In genomic region chr16:87407511-87408112, GRCh38 we compare ENCODE assay signal across 1 cellular context.
TF ChIP-seq lines count a peak whose summit lies in the region.

No MANE protein-coding gene starts in this region.

TF ChIP-seq in HepG2, 621 proteins besides CTCF, POLR2A, EP300 and RAD21:
- TF ChIP-seq ETS1 (CRISPR knock-in tag; IDR thresholded peaks at IDR 0.05) (no peak), ZBTB38 (CRISPR knock-in tag; IDR thresholded peaks at IDR 0.05) (peak; percentile 78), POLR2AphosphoS2 (IDR thresholded peaks at IDR 0.05; ENCODE audit: low read depth, low read length) (peak; percentile 52; the same call in 1 of the 2 replicates), RBM22 (optimal IDR thresholded peaks at IDR 0.05; ENCODE audit: low read length) (peak; percentile 77), ZNF335 (CRISPR knock-in tag; IDR thresholded peaks at IDR 0.05) (no peak), AGO2 (optimal IDR thresholded peaks at IDR 0.05; ENCODE audit: low read depth, low read length) (peak; percentile 31)
TF ChIP-seq in HepG2: peak in this region for 4.
